13 cellular contexts compared by ENCODE assay signal in genomic region chr5:36060516-36060885, GRCh38. TPM values are rescaled to one million over a fixed set of nuclear protein-coding genes. Genes with fewer than 3 reads are reported as not detected.
A peak's percentile ranks its signal among the peaks of the same experiment; 100 is the strongest.
DNase-seq lines count a peak whose midpoint lies in the region.
"Had no signal": no experiment of that assay in that cellular context is flagged by ENCODE, and none has a peak within 500 bp of the region (broad histone marks: within the 10 kb centered on the region; RNA-seq: fewer than 3 reads in every experiment).

No MANE protein-coding gene starts in this region.

- no peak overlapping the region for H4K91ac ChIP-seq in trophoblast cell (ENCODE audit: low read depth, low read length)

- H3K79me1 ChIP-seq in trophoblast cell (ENCODE audit: low read length): no peaks in the 10 kb centered on the region

- H2AK5ac ChIP-seq in trophoblast cell (ENCODE audit: low read length): no peak overlapping the region

- H3K27me3 ChIP-seq in trophoblast cell (ENCODE audit: insufficient read depth, low read length): no peaks in the 10 kb centered on the region
- H3K27me3 ChIP-seq: body of pancreas had no signal

- H2BK12ac ChIP-seq in trophoblast cell (ENCODE audit: low read length): no peak overlapping the region

- H3K4me2 ChIP-seq in trophoblast cell (ENCODE audit: low read length): no peak overlapping the region

- H4K12ac ChIP-seq in trophoblast cell (ENCODE audit: low read depth, low read length): no peak overlapping the region

- no peak overlapping the region for H3K4ac ChIP-seq in trophoblast cell (ENCODE audit: low read depth, low read length)

- DNase-seq in NCI-H748 (lab: John Stamatoyannopoulos, UW; ENCODE audit: unreplicated experiment): peak; percentile 39
- DNase-seq in NCI-H748 treated with DMSO at 0.1 percent for 48 hours (lab: John Stamatoyannopoulos, UW): no peak
- peak; percentile 6 for DNase-seq in HT1080 (ENCODE audit: low read depth)
- peak; percentile 45 for DNase-seq in SK-N-MC (ENCODE audit: low read depth, low spot score)
- peak; percentile 8 to 53 for DNase-seq in trophoblast cell
- DNase-seq in nucleus accumbens (lab: John Stamatoyannopoulos, UW): no peak
- no peak for DNase-seq in hepatic stellate cell (ENCODE audit: low spot score)
- no peak for DNase-seq in cerebellar cortex (ENCODE audit: low spot score)
- DNase-seq: body of pancreas; CD4-positive, alpha-beta T cell; heart right ventricle; natural killer cell; NCI-H510A treated with DMSO at 0.1 percent for 48 hours had no signal

- H3K4me3 ChIP-seq in SK-N-MC: peak overlapping the region; percentile 70
- no peak overlapping the region for H3K4me3 ChIP-seq in trophoblast cell (ENCODE audit: low read depth, low read length)
- H3K4me3 ChIP-seq: body of pancreas, heart right ventricle had no signal

- WGBS in trophoblast cell (ENCODE audit: extremely low coverage, insufficient coverage, insufficient read length): no CpG with 5 or more reads among the region's 10 CpGs

- H3K18ac ChIP-seq in trophoblast cell (ENCODE audit: low read length): no peak overlapping the region

- H3K4me1 ChIP-seq in trophoblast cell (ENCODE audit: control insufficient read depth in 1 of 2, insufficient read depth in 2 of 2, low read length in 2 of 2): peaks cover 0 to 5% of the 10 kb centered on the region in 2 experiments
- H3K4me1 ChIP-seq: body of pancreas, heart right ventricle had no signal

- H3K23ac ChIP-seq in trophoblast cell (ENCODE audit: low read length): no peak overlapping the region

- H3K36me3 ChIP-seq in SK-N-MC (ENCODE audit: insufficient read depth, low read length): peaks cover 63% of the 10 kb centered on the region
- no peaks in the 10 kb centered on the region for H3K36me3 ChIP-seq in trophoblast cell (ENCODE audit: control insufficient read depth in 1 of 2, insufficient read depth in 2 of 2, low read length in 2 of 2)
- H3K36me3 ChIP-seq: heart right ventricle had no signal

- H3K9ac ChIP-seq in SK-N-MC (ENCODE audit: insufficient read length) (peak overlapping the region; percentile 68), trophoblast cell (ENCODE audit: low read length) (no peak overlapping the region)

- no peak overlapping the region for H2AFZ ChIP-seq in trophoblast cell (ENCODE audit: insufficient read depth, low read length, poor library complexity)

- H3K79me2 ChIP-seq in trophoblast cell (ENCODE audit: control insufficient read depth, insufficient read depth, low read length, poor library complexity): no peaks in the 10 kb centered on the region

- H3K27ac ChIP-seq in SK-N-MC (peak overlapping the region; percentile 96), trophoblast cell (ENCODE audit: low read depth, low read length) (no peak overlapping the region)
- H3K27ac ChIP-seq: body of pancreas, heart right ventricle had no signal

- no peak overlapping the region for H2BK5ac ChIP-seq in trophoblast cell (ENCODE audit: low read depth, low read length, poor library complexity)

- H4K8ac ChIP-seq in trophoblast cell (ENCODE audit: low read depth, low read length): no peak overlapping the region

- no peak overlapping the region for H3K14ac ChIP-seq in trophoblast cell (ENCODE audit: low read length)

- H3K9me3 ChIP-seq in SK-N-MC (ENCODE audit: low read depth, low read length) (peaks cover 11% of the 10 kb centered on the region), trophoblast cell (ENCODE audit: insufficient read depth, low read depth, low read length) (no peaks in the 10 kb centered on the region)
- H3K9me3 ChIP-seq: body of pancreas had no signal

- no peak overlapping the region for H2BK120ac ChIP-seq in trophoblast cell (ENCODE audit: insufficient read depth, low read length, poor library complexity)

RNA-seq across cellular contexts. Expression of gene UGT3A2, which starts 6.2 kb away (rescaled TPM):
- not detected in 2 replicates for total RNA-seq in HT1080 (2014; rRNA removed; shearing (Covaris generic))
- not detected in 2 replicates for polyA plus RNA-seq in HT1080 (2015; cell fraction: cytosol; rRNA removed)
- not detected in 2 replicates for polyA plus RNA-seq in HT1080 (2015; cell fraction: nucleus; rRNA removed)
- 4.7 and 5.0 TPM in 2 replicates for polyA plus RNA-seq in trophoblast cell (2013)
- total RNA-seq: body of pancreas; CD4-positive, alpha-beta T cell; heart right ventricle had no signal
- polyA plus RNA-seq: heart right ventricle had no signal

Comparison
In these comparisons a context has a peak if more than half of its experiments do, and no peak if none do; other contexts are left out.
1. DNase-seq: peak in NCI-H748 (single experiment), HT1080 (single experiment), SK-N-MC (single experiment) and trophoblast cell (2 of 2); none in NCI-H748 treated with DMSO at 0.1 percent for 48 hours (single experiment), nucleus accumbens (0 of 56), hepatic stellate cell (single experiment) and cerebellar cortex (single experiment).